ENCODE assay signal across 10 cellular contexts in the genomic region with DNA sequence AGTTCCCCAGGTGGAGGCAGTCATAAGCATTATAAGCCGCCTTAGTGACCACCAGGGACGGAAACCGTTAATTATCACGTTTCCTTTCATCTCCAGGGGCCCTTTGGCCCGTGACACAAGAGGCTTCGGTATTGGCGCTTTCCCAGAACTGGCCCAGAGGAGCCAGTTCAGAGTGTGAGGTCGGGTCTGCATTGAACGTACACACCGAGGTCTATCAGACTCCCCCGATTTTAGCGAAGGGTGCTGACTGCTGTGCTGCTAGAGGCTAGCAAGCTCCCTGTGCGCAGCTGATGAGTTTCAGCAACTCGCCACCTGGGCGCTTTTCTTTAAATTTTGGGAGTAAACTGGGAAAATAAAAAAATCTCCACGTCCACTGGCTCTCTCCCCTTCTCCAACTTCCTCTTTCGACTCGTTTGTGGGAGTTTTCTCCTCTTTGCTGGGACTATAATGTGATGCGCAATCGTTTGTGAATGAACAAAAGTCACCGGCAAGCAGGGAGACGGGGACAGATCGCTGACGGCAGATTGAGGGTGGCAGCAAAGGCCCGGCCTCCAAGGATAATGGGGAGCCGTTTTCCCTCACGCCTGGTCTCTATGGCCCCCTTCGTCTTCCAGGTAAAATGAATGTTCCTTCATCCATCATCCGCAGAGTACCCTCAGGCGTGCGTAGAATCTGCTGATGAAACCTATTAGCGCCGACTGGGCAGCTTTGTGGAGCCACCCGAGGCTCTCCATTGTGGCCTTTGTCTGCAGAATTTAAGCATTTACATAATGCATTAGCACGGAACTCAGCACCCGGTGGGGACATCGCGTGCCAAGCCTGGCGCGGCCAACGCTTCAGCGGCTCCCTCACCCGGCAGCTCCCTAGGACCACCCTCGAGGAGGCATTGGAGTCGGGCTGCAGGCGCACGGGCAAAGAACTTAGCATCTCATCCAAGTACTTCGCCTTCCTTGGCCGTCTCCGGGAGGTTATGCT. TPM values are rescaled to one million over a fixed set of nuclear protein-coding genes. Genes with fewer than 3 reads are reported as not detected.
A peak's percentile ranks its signal among the peaks of the same experiment; 100 is the strongest.
DNase-seq lines count a peak whose midpoint lies in the region; TF ChIP-seq lines count a peak whose summit lies in the region.
"Had no signal": no experiment of that assay in that cellular context is flagged by ENCODE, and none has a peak within 500 bp of the region (broad histone marks: within the 10 kb centered on the region; RNA-seq: fewer than 3 reads in every experiment).

No MANE protein-coding gene starts in this region.

- no peak overlapping the region for H3K27ac ChIP-seq in mesenchymal stem cell (ENCODE audit: low read length, poor library complexity, severe bottlenecking)
- H3K27ac ChIP-seq in suprapubic skin = no peak overlapping the region
- H3K27ac ChIP-seq: SJSA1 had no signal

- no peak overlapping the region for H2AFZ ChIP-seq in mesenchymal stem cell (ENCODE audit: low read depth, low read length)

- TF ChIP-seq EP300 in suprapubic skin (IDR thresholded peaks at IDR 0.05) = no peak

- no peak overlapping the region for H3K18ac ChIP-seq in mesenchymal stem cell (ENCODE audit: low read depth in 1 of 2, low read length in 2 of 2)

- H3K9me3 ChIP-seq in mesenchymal stem cell (ENCODE audit: control insufficient read depth, low read length) = no peaks in the 10 kb centered on the region
- no peaks in the 10 kb centered on the region for H3K9me3 ChIP-seq in suprapubic skin
- H3K9me3 ChIP-seq: BE2C, SJSA1 had no signal

- peak; percentile 52 for DNase-seq in activated CD8-positive, alpha-beta memory T cell treated with anti-CD3 and anti-CD28 coated beads, Interleukin-2, amount 50 U/mL, for 48 hours
- no peak for DNase-seq in activated CD8-positive, alpha-beta memory T cell treated with anti-CD3 and anti-CD28 coated beads for 24 hours
- peak; percentile 2 to 23 for DNase-seq in cardiac fibroblast (ENCODE audit: low read depth in 2 of 2)
- no peak for DNase-seq in mesenchymal stem cell
- no peak for DNase-seq in suprapubic skin (ENCODE audit: low spot score in 2 of 2)
- DNase-seq in activated gamma-delta T cell treated with Interleukin-2 at 50 U/mL for 16 hours = no peak
- no peak for DNase-seq in NCI-H2227 treated with DMSO at 0.1 percent for 48 hours (lab: John Stamatoyannopoulos, UW)
- no peak for DNase-seq in epidermal melanocyte (ENCODE audit: insufficient read length, low spot score)
- DNase-seq: BE2C had no signal

- H3K27me3 ChIP-seq in mesenchymal stem cell (ENCODE audit: control insufficient read depth in 1 of 2, insufficient read depth in 1 of 2, low read length in 2 of 2) = peaks cover 55 to 56% of the 10 kb centered on the region in 2 experiments
- H3K27me3 ChIP-seq in suprapubic skin = peaks cover 59% of the 10 kb centered on the region

- no peak overlapping the region for H3K9ac ChIP-seq in mesenchymal stem cell (ENCODE audit: low read length)

- H2BK120ac ChIP-seq in mesenchymal stem cell (ENCODE audit: low read depth, low read length) = no peak overlapping the region

- H2AK5ac ChIP-seq in mesenchymal stem cell (ENCODE audit: low read length, severe bottlenecking) = no peak overlapping the region

- H3K4me1 ChIP-seq in mesenchymal stem cell (ENCODE audit: control insufficient read depth, insufficient read depth, low read depth, low read length) (peaks cover 25% of the 10 kb centered on the region), suprapubic skin (peaks cover 35% of the 10 kb centered on the region)
- H3K4me1 ChIP-seq: BE2C, SJSA1 had no signal

- no peaks in the 10 kb centered on the region for H3K79me1 ChIP-seq in mesenchymal stem cell (replicated peaks; ENCODE audit: low read length, poor library complexity, severe bottlenecking)

- no peak overlapping the region for H2BK5ac ChIP-seq in mesenchymal stem cell (ENCODE audit: low read depth, low read length, poor library complexity, severe bottlenecking)

- WGBS in mesenchymal stem cell = 3% methylated on average over 41 of the region's 50 CpGs
- 4% methylated on average over 48 of the region's 50 CpGs for whole genome bisulfite sequencing in suprapubic skin

- no peak overlapping the region for H4K8ac ChIP-seq in mesenchymal stem cell (ENCODE audit: low read length)

- no peak overlapping the region for H2BK12ac ChIP-seq in mesenchymal stem cell (ENCODE audit: low read length in 2 of 2)

- H3K36me3 ChIP-seq in mesenchymal stem cell (ENCODE audit: control insufficient read depth in 1 of 2, insufficient read depth in 2 of 2, low read depth in 1 of 2, low read length in 2 of 2) = peaks cover 0 to 3% of the 10 kb centered on the region in 2 experiments
- H3K36me3 ChIP-seq in suprapubic skin = no peaks in the 10 kb centered on the region
- H3K36me3 ChIP-seq: BE2C, SJSA1 had no signal

- H3K4me2 ChIP-seq in mesenchymal stem cell (ENCODE audit: low read length, poor library complexity, severe bottlenecking) = peak overlapping the region; percentile 56

- H3K4ac ChIP-seq in mesenchymal stem cell (ENCODE audit: low read depth in 1 of 2, low read length in 2 of 2) = no peak overlapping the region

- no peak overlapping the region for H3K23ac ChIP-seq in mesenchymal stem cell (ENCODE audit: low read length in 2 of 2)

- no peak overlapping the region for H4K91ac ChIP-seq in mesenchymal stem cell (ENCODE audit: low read length)

- no peak for TF ChIP-seq POLR2A in suprapubic skin (IDR thresholded peaks at IDR 0.05)

- no peak for TF ChIP-seq CTCF in cardiac fibroblast (IDR thresholded peaks at IDR 0.05; ENCODE audit: low read depth, low read length)
- TF ChIP-seq CTCF in suprapubic skin (IDR thresholded peaks at IDR 0.05) = no peak

- H3K4me3 ChIP-seq in cardiac fibroblast (replicated peaks in 1 of 2; ENCODE audit: low read depth in 2 of 2, low read length in 2 of 2) (no peak overlapping the region), mesenchymal stem cell (ENCODE audit: insufficient read depth in 1 of 2, low read depth in 1 of 2, low read length in 2 of 2) (peak overlapping the region in 1 of 2 experiments; percentile 70), suprapubic skin (peak overlapping the region; percentile 60)
- H3K4me3 ChIP-seq: SJSA1 had no signal

- H2BK15ac ChIP-seq in mesenchymal stem cell (ENCODE audit: low read depth, poor library complexity, severe bottlenecking) = no peak overlapping the region

- H3K14ac ChIP-seq in mesenchymal stem cell (ENCODE audit: low read length in 2 of 2) = no peak overlapping the region

RNA-seq across cellular contexts. Expression of a gene that starts 1.6 kb away (rescaled TPM):
- not detected for polyA plus RNA-seq in mesenchymal stem cell (2013, experiment 1 of 2)
- polyA plus RNA-seq in mesenchymal stem cell (2013, experiment 2 of 2) = not detected
- total RNA-seq in suprapubic skin = 1 to 10 TPM in 1 of 4 donors, under 1 TPM in 3; 0.11 to 1.2 (median 0.60) TPM
- total RNA-seq: SJSA1 had no signal

RNA-seq across cellular contexts. Expression of a gene that starts 38.9 kb away (rescaled TPM):
- not detected for polyA plus RNA-seq in mesenchymal stem cell (2013, experiment 1 of 2)
- polyA plus RNA-seq in mesenchymal stem cell (2013, experiment 2 of 2) = not detected
- total RNA-seq in suprapubic skin = not detected
- total RNA-seq: SJSA1 had no signal

Comparison
In these comparisons a context has a peak if more than half of its experiments do, and no peak if none do; other contexts are left out.
1. DNase-seq: peak in activated CD8-positive, alpha-beta memory T cell treated with anti-CD3 and anti-CD28 coated beads, Interleukin-2, amount 50 U/mL, for 48 hours (single experiment) and cardiac fibroblast (2 of 2); none in activated CD8-positive, alpha-beta memory T cell treated with anti-CD3 and anti-CD28 coated beads for 24 hours (single experiment), mesenchymal stem cell (single experiment), suprapubic skin (0 of 2), activated gamma-delta T cell treated with Interleukin-2 at 50 U/mL for 16 hours (single experiment), NCI-H2227 treated with DMSO at 0.1 percent for 48 hours (single experiment) and epidermal melanocyte (single experiment).